Comparison of ENCODE assay signal across 1 cellular context in genomic region chr2:8004250-8004681, GRCh38.
TF ChIP-seq lines count a peak whose summit lies in the region.

No MANE protein-coding gene starts in this region.

TF ChIP-seq in K562, 482 proteins besides CTCF, POLR2A, EP300 and RAD21 (continued from another document and continues in another):
- no peak for TF ChIP-seq ZBTB49 (CRISPR knock-in tag; IDR thresholded peaks at IDR 0.05; ENCODE audit: borderline replicate concordance)
- TF ChIP-seq ZNF395 (CRISPR knock-in tag; IDR thresholded peaks at IDR 0.05) = peak; percentile 83; the same call in 1 of the 2 replicates
- no peak for TF ChIP-seq HOMEZ (CRISPR knock-in tag; IDR thresholded peaks at IDR 0.05)
- no peak for TF ChIP-seq MXD1 (CRISPR knock-in tag; IDR thresholded peaks at IDR 0.05; ENCODE audit: borderline replicate concordance, poor library complexity, severe bottlenecking)
- no peak for TF ChIP-seq CHD4 (IDR thresholded peaks at IDR 0.05; ENCODE audit: insufficient read depth, insufficient replicate concordance, low read depth, low read length, poor library complexity, severe bottlenecking)
- TF ChIP-seq NEUROD1 (IDR thresholded peaks at IDR 0.05; ENCODE audit: borderline replicate concordance, low read depth, low read length, partially characterized antibody) = peak; percentile 62
- no peak for TF ChIP-seq BRF1 (IDR thresholded peaks at IDR 0.05; ENCODE audit: borderline replicate concordance, extremely low read depth, insufficient read length)
- no peak for TF ChIP-seq HBP1 (CRISPR knock-in tag; IDR thresholded peaks at IDR 0.05)
- TF ChIP-seq ZNF785 (CRISPR knock-in tag; IDR thresholded peaks at IDR 0.05) = no peak
- TF ChIP-seq KDM4B (IDR thresholded peaks at IDR 0.05; ENCODE audit: borderline replicate concordance in 2 of 2, low read depth in 1 of 2) = no peak
- TF ChIP-seq MECOM (CRISPR knock-in tag; IDR thresholded peaks at IDR 0.05) = no peak
- TF ChIP-seq ZNF175 (CRISPR knock-in tag; IDR thresholded peaks at IDR 0.05; ENCODE audit: low read depth) = peak; percentile 74; the same call in 1 of the 2 replicates
- no peak for TF ChIP-seq MAX (CRISPR knock-in tag; IDR thresholded peaks at IDR 0.05)
- TF ChIP-seq MLX (CRISPR knock-in tag; conservative IDR thresholded peaks at IDR 0.05) = no peak
- no peak for TF ChIP-seq SNRNP70 (optimal IDR thresholded peaks at IDR 0.05; ENCODE audit: low read depth, low read length)
- no peak for TF ChIP-seq TEAD2 (tag; IDR thresholded peaks at IDR 0.05)
- no peak for TF ChIP-seq GTF2A2 (tag; IDR thresholded peaks at IDR 0.05)
- TF ChIP-seq ZNF655 (CRISPR knock-in tag; IDR thresholded peaks at IDR 0.05) = no peak
- TF ChIP-seq TCF7L2 (IDR thresholded peaks at IDR 0.05; ENCODE audit: low read depth, low read length) = no peak
- TF ChIP-seq GATAD2B (IDR thresholded peaks at IDR 0.05; ENCODE audit: borderline replicate concordance) = no peak
- TF ChIP-seq TRIM25 (IDR thresholded peaks at IDR 0.05; ENCODE audit: borderline replicate concordance) = no peak
- no peak for TF ChIP-seq HMG20B (CRISPR knock-in tag; IDR thresholded peaks at IDR 0.05)
- TF ChIP-seq DPF2 (IDR thresholded peaks at IDR 0.05) = peak; percentile 93
- TF ChIP-seq ZNF830 (CRISPR knock-in tag; IDR thresholded peaks at IDR 0.05) = no peak
- peak in 1 of 2 experiments; percentile 58; a peak in 1 of 4 replicates for TF ChIP-seq ZNF639 (CRISPR knock-in tag; conservative IDR thresholded peaks at IDR 0.05 in 1 of 2, IDR thresholded peaks at IDR 0.05 in 1 of 2)
- no peak for TF ChIP-seq MCM5 (IDR thresholded peaks at IDR 0.05; ENCODE audit: low read depth)
- peak; percentile 81 for TF ChIP-seq KLF16 (IDR thresholded peaks at IDR 0.05)
- TF ChIP-seq PRPF4 (IDR thresholded peaks at IDR 0.05; ENCODE audit: insufficient read depth, low read depth, low read length, poor library complexity, severe bottlenecking) = no peak
- no peak for TF ChIP-seq BCOR (IDR thresholded peaks at IDR 0.05)
- 0 out of 4 replicates have a peak, but pooled peaks of 1 of the 2 experiments have one; percentile 54 for TF ChIP-seq MAZ (CRISPR knock-in tag; conservative IDR thresholded peaks at IDR 0.05 in 1 of 2, IDR thresholded peaks at IDR 0.05 in 1 of 2)
- peak; percentile 91 for TF ChIP-seq NCOA1 (IDR thresholded peaks at IDR 0.05; ENCODE audit: low read depth)
- no peak for TF ChIP-seq ZEB2 (IDR thresholded peaks at IDR 0.05)
- no peak for TF ChIP-seq U2AF2 (optimal IDR thresholded peaks at IDR 0.05; ENCODE audit: low read depth, low read length)
- TF ChIP-seq CLOCK (CRISPR knock-in tag; IDR thresholded peaks at IDR 0.05; ENCODE audit: borderline replicate concordance) = no peak
- TF ChIP-seq ZNF12 (CRISPR knock-in tag; IDR thresholded peaks at IDR 0.05) = no peak
- TF ChIP-seq NFE2 (IDR thresholded peaks at IDR 0.05; ENCODE audit: low read depth) = peak; percentile 22
- no peak for TF ChIP-seq XRCC5 (IDR thresholded peaks at IDR 0.05; ENCODE audit: low read depth, low read length)
- TF ChIP-seq CBX8 (IDR thresholded peaks at IDR 0.05; ENCODE audit: borderline replicate concordance, extremely low read depth, low read depth, low read length, poor library complexity, severe bottlenecking) = no peak
- TF ChIP-seq HMGN3 (IDR thresholded peaks at IDR 0.05; ENCODE audit: borderline replicate concordance, extremely low read depth, insufficient read length, low read depth, low read length) = peak; percentile 82
- TF ChIP-seq SMAD4 (CRISPR knock-in tag; conservative IDR thresholded peaks at IDR 0.05) = peak; percentile 80
- no peak for TF ChIP-seq ZBTB33 (CRISPR knock-in tag; IDR thresholded peaks at IDR 0.05)
